ENCODE assay signal across 8 cellular contexts in genomic region chr1:184755226-184756065, GRCh38. TPM values are rescaled to one million over a fixed set of nuclear protein-coding genes. Genes with fewer than 3 reads are reported as not detected.
DNase-seq lines count a peak whose midpoint lies in the region; ATAC-seq and TF ChIP-seq lines count a peak whose summit lies in the region.

No MANE protein-coding gene starts in this region.

- peaks cover 6% of the 10 kb centered on the region for H3K36me3 Mint-ChIP-seq in T-helper 1 cell treated with Interleukin-12 subunit alpha and Interleukin-12 subunit beta and Interleukin-4 antibody, amounts not matched to agents 30 μg/mL and 1 μg/mL, for 36 hours (ENCODE audit: low read depth)
- H3K36me3 Mint-ChIP-seq in type B pancreatic cell: peaks cover 4% of the 10 kb centered on the region

- H3K27me3 Mint-ChIP-seq in T-helper 1 cell treated with Interleukin-12 subunit alpha and Interleukin-12 subunit beta and Interleukin-4 antibody, amounts not matched to agents 30 μg/mL and 1 μg/mL, for 36 hours (ENCODE audit: low read depth): peaks cover 17% of the 10 kb centered on the region
- H3K27me3 Mint-ChIP-seq in type B pancreatic cell: no peaks in the 10 kb centered on the region

- no peaks in the 10 kb centered on the region for H3K9me3 Mint-ChIP-seq in T-helper 1 cell treated with Interleukin-12 subunit alpha and Interleukin-12 subunit beta and Interleukin-4 antibody, amounts not matched to agents 30 μg/mL and 1 μg/mL, for 36 hours
- no peaks in the 10 kb centered on the region for H3K9me3 Mint-ChIP-seq in type B pancreatic cell

- H3K4me3 Mint-ChIP-seq in T-helper 1 cell treated with Interleukin-12 subunit alpha and Interleukin-12 subunit beta and Interleukin-4 antibody, amounts not matched to agents 30 μg/mL and 1 μg/mL, for 36 hours: peak overlapping the region; percentile 85
- peak overlapping the region; percentile 94 for H3K4me3 Mint-ChIP-seq in type B pancreatic cell

- peak overlapping the region; percentile 73 for H3K4me3 ChIP-seq in GM12864 (ENCODE audit: low read depth, low read length)
- peak overlapping the region; percentile 90 for H3K4me3 ChIP-seq in ectodermal cell (ENCODE audit: insufficient read depth, low read depth, low read length)

- TF ChIP-seq CTCF in GM12864 (IDR thresholded peaks at IDR 0.05; ENCODE audit: low read depth, low read length, missing control alignments): no peak
- TF ChIP-seq CTCF in type B pancreatic cell (conservative IDR thresholded peaks at IDR 0.05): no peak

- 17 to 18% methylated on average over 27 of the region's 27 CpGs for WGBS in ectodermal cell, 2 experiments

- no peaks in the 10 kb centered on the region for H3K36me3 ChIP-seq in ectodermal cell (ENCODE audit: control insufficient read depth, insufficient read depth, low read length)

- in situ Hi-C loops in ACHN (cut with HindIII; ENCODE audit: low pct_ligation_motif_present, low pct_unique_long_range_greater_than_20kb, low sequenced_read_pairs): no loop called here

- H3K27ac ChIP-seq in ectodermal cell (ENCODE audit: insufficient read depth, low read depth, low read length, poor library complexity, severe bottlenecking): peak overlapping the region; percentile 52

- peaks cover 7% of the 10 kb centered on the region for H3K4me1 ChIP-seq in ectodermal cell (ENCODE audit: control insufficient read depth, insufficient read depth, low read length)

- H3K27ac Mint-ChIP-seq in T-helper 1 cell treated with Interleukin-12 subunit alpha and Interleukin-12 subunit beta and Interleukin-4 antibody, amounts not matched to agents 30 μg/mL and 1 μg/mL, for 36 hours: peak overlapping the region; percentile 82
- H3K27ac Mint-ChIP-seq in type B pancreatic cell: peak overlapping the region; percentile 88

- H3K4me1 Mint-ChIP-seq in T-helper 1 cell treated with Interleukin-12 subunit alpha and Interleukin-12 subunit beta and Interleukin-4 antibody, amounts not matched to agents 30 μg/mL and 1 μg/mL, for 36 hours (ENCODE audit: low read depth): peaks cover 28% of the 10 kb centered on the region
- peaks cover 27% of the 10 kb centered on the region for H3K4me1 Mint-ChIP-seq in type B pancreatic cell (ENCODE audit: unreplicated experiment)

- ATAC-seq in HG03095 (IDR thresholded peaks at IDR 0.05; ENCODE audit: unreplicated experiment): peak; percentile 3

- no peaks in the 10 kb centered on the region for H3K9me3 ChIP-seq in ectodermal cell (ENCODE audit: control insufficient read depth, low read length)

- peaks cover 20% of the 10 kb centered on the region for H3K27me3 ChIP-seq in ectodermal cell (ENCODE audit: control insufficient read depth, insufficient read depth, low read length, poor library complexity, severe bottlenecking)

- DNase-seq in ACHN (peak; percentile 77), GM12864 (ENCODE audit: low read depth) (no peak), midbrain (lab: John Stamatoyannopoulos, UW) (peak; percentile 49), type B pancreatic cell (ENCODE audit: extremely low spot score, unreplicated experiment) (no peak), NCI-H2196 treated with DMSO at 0.1 percent for 48 hours (lab: John Stamatoyannopoulos, UW; ENCODE audit: unreplicated experiment) (no peak)

RNA-seq across cellular contexts. Expression of gene EDEM3, which starts 0.8 kb away (rescaled TPM):
- polyA plus RNA-seq in ectodermal cell (2013, experiment 1 of 4): 14.3 TPM
- 15.0 TPM for polyA plus RNA-seq in ectodermal cell (2013, experiment 2 of 4)
- 14.0 TPM for polyA plus RNA-seq in ectodermal cell (2013, experiment 3 of 4)
- 14.3 TPM for polyA plus RNA-seq in ectodermal cell (2013, experiment 4 of 4)
- total RNA-seq in type B pancreatic cell (ENCODE audit: low replicate concordance): 29.9 and 32.1 TPM in 2 replicates

Comparison
In these comparisons a context has a peak if more than half of its experiments do, and no peak if none do; other contexts are left out.
1. DNase-seq: peak in ACHN (single experiment) and midbrain (single experiment); none in GM12864 (single experiment), type B pancreatic cell (single experiment) and NCI-H2196 treated with DMSO at 0.1 percent for 48 hours (single experiment).